Comparison of ENCODE assay signal across 2 cellular contexts in the genomic region with DNA sequence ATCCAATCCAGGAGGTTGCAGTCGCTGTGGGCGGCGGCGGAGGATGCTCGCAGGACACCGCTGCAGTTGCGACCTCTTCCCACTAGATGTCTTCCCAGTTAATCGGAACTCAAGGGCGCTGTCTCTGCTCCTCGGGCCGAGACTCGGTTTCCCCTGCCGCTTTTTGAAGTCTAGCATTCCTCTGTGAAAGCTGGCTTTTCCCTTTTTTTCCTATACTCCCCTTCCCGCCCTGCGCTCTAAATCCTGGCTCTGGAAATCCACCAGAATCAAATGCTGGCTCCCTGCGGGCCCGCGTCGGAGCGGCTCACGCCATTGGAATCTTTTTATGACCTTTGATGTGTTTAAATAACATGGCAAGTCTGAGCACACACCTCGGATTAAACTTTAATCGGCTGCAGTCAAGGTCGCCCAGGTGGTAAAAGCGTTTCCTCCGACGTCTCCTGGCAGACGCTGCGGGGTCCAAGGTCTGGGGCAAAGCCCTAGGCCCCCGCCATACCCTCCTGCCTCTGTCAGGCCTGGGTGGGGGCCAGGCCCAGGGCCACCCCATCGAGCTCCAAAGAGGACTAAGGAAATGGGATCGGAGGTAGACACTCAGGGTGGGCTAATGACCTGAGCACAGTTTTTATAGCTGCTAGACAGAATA.
TF ChIP-seq lines count a peak whose summit lies in the region.

No MANE protein-coding gene starts in this region.

TF ChIP-seq in A549, 52 proteins besides CTCF, POLR2A, EP300 and RAD21:
- TF ChIP-seq SMC3 (IDR thresholded peaks at IDR 0.05) = peak; percentile 86
- TF ChIP-seq RNF2 (IDR thresholded peaks at IDR 0.05; ENCODE audit: borderline replicate concordance, low read depth) = no peak

TF ChIP-seq in K562, 482 proteins besides CTCF, POLR2A, EP300 and RAD21:
- TF ChIP-seq RCOR1 (IDR thresholded peaks at IDR 0.05; ENCODE audit: borderline replicate concordance in 1 of 2, low read depth in 2 of 2, low read length in 2 of 2) = 0 out of 4 replicates have a peak, but pooled peaks of 1 of the 2 experiments have one; percentile 29
- TF ChIP-seq SMARCE1 (IDR thresholded peaks at IDR 0.05) = no peak
- 0 out of 2 replicates have a peak, but pooled peaks have one; percentile 17 for TF ChIP-seq CTBP1 (IDR thresholded peaks at IDR 0.05; ENCODE audit: borderline replicate concordance)
- no peak for TF ChIP-seq SMARCA4 (IDR thresholded peaks at IDR 0.05)
- TF ChIP-seq GABPA (tag; conservative IDR thresholded peaks at IDR 0.05; ENCODE audit: low read depth) = no peak
- no peak for TF ChIP-seq CSDE1 (IDR thresholded peaks at IDR 0.05)
- no peak for TF ChIP-seq BDP1 (IDR thresholded peaks at IDR 0.05; ENCODE audit: insufficient read depth, insufficient read length)
- TF ChIP-seq SMC3 (conservative IDR thresholded peaks at IDR 0.05; ENCODE audit: insufficient read depth, low read depth, low read length) = peak; percentile 62
- no peak for TF ChIP-seq PRPF4 (IDR thresholded peaks at IDR 0.05; ENCODE audit: insufficient read depth, low read depth, low read length, poor library complexity, severe bottlenecking)
TF ChIP-seq in K562: peak in this region for 3.
